ENCODE assay signal across 8 cellular contexts in the genomic region with DNA sequence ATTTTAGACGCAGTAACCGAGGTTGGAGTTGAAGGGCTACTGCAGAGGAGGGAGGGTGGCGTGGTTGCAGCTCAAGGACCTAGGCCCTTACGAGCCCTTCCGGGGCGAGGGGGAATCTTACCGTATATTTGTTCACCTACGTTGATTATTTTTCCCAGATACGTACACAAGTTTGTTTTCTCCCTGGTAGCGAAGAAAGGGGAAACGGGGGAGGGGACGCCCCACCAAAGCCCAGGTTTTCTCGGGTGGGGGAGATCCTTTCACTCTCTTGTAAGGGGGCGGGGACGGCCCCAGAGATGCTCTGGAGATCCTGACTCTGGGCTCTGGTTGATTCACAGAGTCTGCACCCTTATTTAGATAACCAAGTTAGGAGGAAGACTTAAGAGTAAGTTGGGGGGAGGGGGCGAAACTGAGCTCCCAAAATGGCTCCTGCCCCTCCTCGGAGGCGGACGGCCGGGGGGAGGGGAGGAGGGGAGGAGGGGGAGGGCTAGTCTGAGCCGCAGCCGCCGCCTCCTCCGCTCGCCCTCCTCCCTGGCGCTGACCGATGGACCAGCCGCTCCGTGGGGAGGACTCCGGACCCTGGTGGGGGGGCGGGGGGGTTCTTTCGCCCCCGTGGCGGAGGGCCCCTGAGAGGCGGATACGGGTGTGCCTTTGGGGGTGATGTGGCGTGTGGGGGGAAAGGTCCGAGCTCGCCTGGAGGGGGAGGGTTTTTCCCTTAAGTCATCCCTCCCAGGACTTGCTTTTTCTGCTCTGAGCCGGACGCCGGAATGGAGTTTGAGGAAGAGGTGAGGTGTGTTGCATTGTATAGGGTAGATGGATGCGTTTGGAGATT. TPM values are rescaled to one million over a fixed set of nuclear protein-coding genes. Genes with fewer than 3 reads are reported as not detected.
DNase-seq lines count a peak whose midpoint lies in the region; ATAC-seq and TF ChIP-seq lines count a peak whose summit lies in the region.

No MANE protein-coding gene starts in this region.

- H3K4me1 ChIP-seq in NT2/D1 (ENCODE audit: insufficient read depth, insufficient read length) (no peaks in the 10 kb centered on the region), mucosa of descending colon (ENCODE audit: low read depth) (peaks cover 26% of the 10 kb centered on the region)

- intact Hi-C loops in mucosa of descending colon (cut with DNase I, micrococcal nuclease): no loop called here

- ATAC-seq in mucosa of descending colon (peak; percentile 39), HG03439 (IDR thresholded peaks at IDR 0.05; ENCODE audit: unreplicated experiment) (no peak)

- H3K4me3 ChIP-seq in BJ (ENCODE audit: low read depth, low read length) (peak overlapping the region; percentile 74), NT2/D1 (ENCODE audit: insufficient read length, low read depth) (peak overlapping the region; percentile 98), mucosa of descending colon (peak overlapping the region; percentile 66)

- H3K27ac ChIP-seq in epithelial cell of prostate: peak overlapping the region; percentile 100

- TF ChIP-seq CTCF in BJ (IDR thresholded peaks at IDR 0.05; ENCODE audit: insufficient read depth, low read depth, low read length) (no peak; the same call in 1 of the 2 replicates), mucosa of descending colon (IDR thresholded peaks at IDR 0.05) (no peak)

- no peaks in the 10 kb centered on the region for H3K9me3 ChIP-seq in NT2/D1 (ENCODE audit: insufficient read depth, low read length)
- H3K9me3 ChIP-seq in mucosa of descending colon: no peaks in the 10 kb centered on the region

- peak overlapping the region; percentile 100 for H3K9ac ChIP-seq in NT2/D1 (ENCODE audit: insufficient read length, low read depth)

- POLR2A ChIA-PET in BJ (lab: Charles Lee) (interaction anchor here (1.5 to 2.0 kb wide), 3 partner anchors 13 to 117 kb away, joined by 8 to 21 read pairs (median 17); a partner anchor contains a TSS), HEK293T (lab: Yijun Ruan, JAX) (interaction anchor here (0.7 to 10.4 kb wide), 21 partner anchors 8 to 1156 kb away, joined by 3 to 369 read pairs (median 8); a partner anchor contains a TSS)

- DNase-seq in BJ (ENCODE audit: low read depth) (no peak), HEK293T (ENCODE audit: extremely low spot score) (no peak), NT2/D1 (ENCODE audit: low read depth, low spot score) (no peak), activated T-cell treated with anti-CD3 and anti-CD28 coated beads for 4 hours (peak; percentile 72), epithelial cell of prostate (ENCODE audit: low read depth, low spot score) (peak; percentile 58), mucosa of descending colon (peak; percentile 91 to 94 (median 93))
- DNase-seq in stimulated activated CD8-positive, alpha-beta memory T cell treated with anti-CD3 and anti-CD28 coated beads, Interleukin-4, amount 100 ng/mL, for 1 hour (ENCODE audit: low read depth in 2 of 2, low spot score in 1 of 2): peak; percentile 49 to 57

- H3K36me3 ChIP-seq in BJ (ENCODE audit: control insufficient read depth, insufficient read depth, low read length): peaks cover 17% of the 10 kb centered on the region
- H3K36me3 ChIP-seq in NT2/D1 (ENCODE audit: insufficient read depth, insufficient read length, low read length): peaks cover 51% of the 10 kb centered on the region
- peaks cover 4% of the 10 kb centered on the region for H3K36me3 ChIP-seq in mucosa of descending colon (ENCODE audit: low read depth)

- CTCF ChIA-PET in BJ (lab: Yijun Ruan, JAX) (interaction anchor here (0.9 to 4.4 kb wide), 6 partner anchors 14 to 132 kb away, joined by 3 to 42 read pairs (median 8); a partner anchor contains a TSS), HEK293T (lab: Yijun Ruan, JAX) (interaction anchor here (2.1 to 4.1 kb wide), 3 partner anchors 14 to 132 kb away, joined by 7 to 33 read pairs (median 9); a partner anchor contains a TSS)

- H3K27me3 ChIP-seq in BJ (ENCODE audit: control insufficient read depth, insufficient read depth, low read length) (no peaks in the 10 kb centered on the region), NT2/D1 (ENCODE audit: insufficient read depth, insufficient read length) (no peaks in the 10 kb centered on the region)

TF ChIP-seq in HEK293T, 16 proteins besides CTCF, POLR2A, EP300 and RAD21:
- TF ChIP-seq ELF4 (IDR thresholded peaks at IDR 0.05): 0 out of 2 replicates have a peak, but pooled peaks have one; percentile 29
- TF ChIP-seq, protein P1, sequence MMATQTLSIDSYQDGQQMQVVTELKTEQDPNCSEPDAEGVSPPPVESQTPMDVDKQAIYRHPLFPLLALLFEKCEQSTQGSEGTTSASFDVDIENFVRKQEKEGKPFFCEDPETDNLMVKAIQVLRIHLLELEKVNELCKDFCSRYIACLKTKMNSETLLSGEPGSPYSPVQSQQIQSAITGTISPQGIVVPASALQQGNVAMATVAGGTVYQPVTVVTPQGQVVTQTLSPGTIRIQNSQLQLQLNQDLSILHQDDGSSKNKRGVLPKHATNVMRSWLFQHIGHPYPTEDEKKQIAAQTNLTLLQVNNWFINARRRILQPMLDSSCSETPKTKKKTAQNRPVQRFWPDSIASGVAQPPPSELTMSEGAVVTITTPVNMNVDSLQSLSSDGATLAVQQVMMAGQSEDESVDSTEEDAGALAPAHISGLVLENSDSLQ (IDR thresholded peaks at IDR 0.05): no peak

RNA-seq across cellular contexts. Expression of a gene that starts 2.2 kb away (rescaled TPM):
- 110 and 128 TPM in 2 replicates for polyA plus RNA-seq in BJ (2011; rRNA removed)
- polyA minus RNA-seq in BJ (2011; rRNA and poly(A)+ RNA removed): 64.2 and 92.8 TPM in 2 replicates
- 100 to 1,000 TPM; 133 to 195 (median 168) TPM for total RNA-seq in mucosa of descending colon

RNA-seq across cellular contexts. Expression of a gene that starts 17.7 kb away (rescaled TPM):
- polyA plus RNA-seq in BJ (2011; rRNA removed): 3.5 and 3.8 TPM in 2 replicates
- 0.72 and 2.2 TPM in 2 replicates for polyA minus RNA-seq in BJ (2011; rRNA and poly(A)+ RNA removed)
- 10 to 100 TPM; 12.4 to 48.5 (median 27.7) TPM for total RNA-seq in mucosa of descending colon

RNA-seq across cellular contexts. Expression of a gene that starts 29.8 kb away (rescaled TPM):
- polyA plus RNA-seq in BJ (2011; rRNA removed): not detected in 2 replicates
- not detected in 2 replicates for polyA minus RNA-seq in BJ (2011; rRNA and poly(A)+ RNA removed)
- 10 to 100 TPM; 10.8 to 27.1 (median 22.8) TPM for total RNA-seq in mucosa of descending colon

RNA-seq across cellular contexts. Expression of a gene that starts 38.8 kb away (rescaled TPM):
- polyA plus RNA-seq in BJ (2011; rRNA removed): not detected in 2 replicates
- not detected in 2 replicates for polyA minus RNA-seq in BJ (2011; rRNA and poly(A)+ RNA removed)
- total RNA-seq in mucosa of descending colon: 1 to 10 TPM; 1.8 to 4.0 (median 3.2) TPM

Comparison
In these comparisons a context has a peak if more than half of its experiments do, and no peak if none do; other contexts are left out.
1. DNase-seq: peak in activated T-cell treated with anti-CD3 and anti-CD28 coated beads for 4 hours (single experiment), epithelial cell of prostate (single experiment), mucosa of descending colon (3 of 3) and stimulated activated CD8-positive, alpha-beta memory T cell treated with anti-CD3 and anti-CD28 coated beads, Interleukin-4, amount 100 ng/mL, for 1 hour (2 of 2); none in BJ (single experiment), HEK293T (single experiment) and NT2/D1 (single experiment).
2. Peak in every context shown above with its lines, with median percentiles within 50 percentile points of each other: H3K4me3 ChIP-seq.